ENCODE assay signal across 20 cellular contexts in genomic region chr2:165122521-165122920, GRCh38.
A peak's percentile ranks its signal among the peaks of the same experiment; 100 is the strongest.
DNase-seq lines count a peak whose midpoint lies in the region; ATAC-seq, FAIRE-seq and TF ChIP-seq lines count a peak whose summit lies in the region.
"Had no signal": no experiment of that assay in that cellular context is flagged by ENCODE, and none has a peak within 500 bp of the region (broad histone marks: within the 10 kb centered on the region; RNA-seq: fewer than 3 reads in every experiment).

No MANE protein-coding gene starts in this region.

- H3K23me2 ChIP-seq in H1 (ENCODE audit: low read depth, low read length) = no peaks in the 10 kb centered on the region

- TF ChIP-seq RAD21 in SK-N-SH (IDR thresholded peaks at IDR 0.05; ENCODE audit: low read length) (no peak), H1 (IDR thresholded peaks at IDR 0.05 in 1 of 2, conservative IDR thresholded peaks at IDR 0.05 in 1 of 2; ENCODE audit: low read depth in 2 of 2, low read length in 2 of 2) (no peak)

- no peaks in the 10 kb centered on the region for H3K4me1 Mint-ChIP-seq in activated T-helper 1 cell treated with anti-CD3 and anti-CD28 coated beads, Interleukin-12 subunit alpha, Interleukin-12 subunit beta, Interleukin-2, Interleukin-4 antibody, amounts not matched to agents 30 ng/mL and 10 ng/mL and 1 ng/mL, durations not matched to agents 14 hours and 24 hours and 36 hours (ENCODE audit: low read depth)

- H3K4me2 ChIP-seq in SK-N-SH (no peak overlapping the region), H1 (ENCODE audit: insufficient read depth in 1 of 2, low read depth in 2 of 2, low read length in 2 of 2) (no peak overlapping the region)
- H3K4me2 ChIP-seq: A549 had no signal

- no peak for FAIRE-seq in H1 (lab: Jason Lieb, UNC)
- FAIRE-seq: A549, HTR-8/SVneo had no signal

- CTCF ChIA-PET in SK-N-SH (lab: Yijun Ruan, JAX) (no interaction called here), H1 (lab: Charles Lee; ENCODE audit: partially characterized antibody) (no interaction called here)

- POLR2A ChIA-PET in SK-N-SH (lab: Yijun Ruan, JAX) = no interaction called here
- POLR2A ChIA-PET in H1 (lab: Charles Lee; ENCODE audit: partially characterized antibody) = no interaction called here

- no peak overlapping the region for H2BK15ac ChIP-seq in H1 (ENCODE audit: low read length)

- WGBS in SK-N-SH (ENCODE audit: low lambda C conversion rate) = 68% methylated on average over 4 of the region's 4 CpGs
- 81% methylated on average over 4 of the region's 4 CpGs; no CpG with 5 or more reads in 1 of the 2 experiments for WGBS in H1 (ENCODE audit: extremely low coverage in 1 of 2, insufficient coverage in 1 of 2, insufficient read length in 1 of 2, insufficient replicate concordance in 2 of 2, low coverage in 1 of 2, low lambda C conversion rate in 2 of 2, missing lambda C conversion rate in 1 of 2), 2 experiments

- H4K5ac ChIP-seq in H1 (ENCODE audit: insufficient read length, low read depth, low read length) = no peak overlapping the region

- H3K4ac ChIP-seq in H1 (replicated peaks; ENCODE audit: insufficient read length, low read depth, low read length) = no peak overlapping the region

- H3K36me3 Mint-ChIP-seq in activated T-helper 1 cell treated with anti-CD3 and anti-CD28 coated beads, Interleukin-12 subunit alpha, Interleukin-12 subunit beta, Interleukin-2, Interleukin-4 antibody, amounts not matched to agents 30 ng/mL and 10 ng/mL and 1 ng/mL, durations not matched to agents 14 hours and 24 hours and 36 hours (ENCODE audit: low read depth) = no peaks in the 10 kb centered on the region

- H3K36me3 ChIP-seq in SK-N-SH (replicated peaks in 1 of 2; ENCODE audit: control insufficient read depth in 1 of 2, insufficient read depth in 2 of 2, low read length in 1 of 2) (no peaks in the 10 kb centered on the region), H1 (ENCODE audit: control insufficient read depth in 2 of 4, insufficient read depth in 4 of 4, low read length in 3 of 4) (no peaks in the 10 kb centered on the region)
- H3K36me3 ChIP-seq: SJCRH30 had no signal

- no peak overlapping the region for H4K8ac ChIP-seq in H1 (ENCODE audit: extremely low read depth, insufficient read depth, low read length)

- H2AFZ ChIP-seq in SK-N-SH (ENCODE audit: low read depth) (peak overlapping the region; percentile 43), H1 (ENCODE audit: low read length) (peak overlapping the region; percentile 76; the same call in 1 of the 2 replicates)

- no peak overlapping the region for H3K4me3 Mint-ChIP-seq in activated T-helper 1 cell treated with anti-CD3 and anti-CD28 coated beads, Interleukin-12 subunit alpha, Interleukin-12 subunit beta, Interleukin-2, Interleukin-4 antibody, amounts not matched to agents 30 ng/mL and 10 ng/mL and 1 ng/mL, durations not matched to agents 14 hours and 24 hours and 36 hours

- no peak overlapping the region for H2AK5ac ChIP-seq in H1 (ENCODE audit: low read depth, low read length)

- DNase-seq in SK-N-SH (no peak), LHCN-M2 (ENCODE audit: low read depth) (peak; percentile 5), H1 (ENCODE audit: low read depth in 1 of 2, low spot score in 2 of 2) (no peak), germinal center (ENCODE audit: low spot score) (no peak)
- no peak for DNase-seq in activated T-helper 1 cell treated with anti-CD3 and anti-CD28 coated beads, Interleukin-12 subunit alpha, Interleukin-12 subunit beta, Interleukin-2, Interleukin-4 antibody, amounts not matched to agents 30 ng/mL and 10 ng/mL and 1 ng/mL, durations not matched to agents 14 hours and 24 hours and 36 hours (ENCODE audit: low spot score)
- DNase-seq: DMS53; HCEC 1CT; NCI-H1436; NCI-H2029; NCI-H524; NK-92 treated with Interleukin-12 subunit alpha and Interleukin-12 subunit beta, amount 100 ng/mL, for 24 hours; RPMI8226; SW 1271 had no signal

- ATAC-seq in SK-N-SH treated with all-trans-retinoic acid at 6 μM for 48 hours (no peak), GM21528 (IDR thresholded peaks at IDR 0.05; ENCODE audit: low FRiP score, unreplicated experiment) (no peak)
- ATAC-seq: A549 had no signal

- H3K9me3 Mint-ChIP-seq in activated T-helper 1 cell treated with anti-CD3 and anti-CD28 coated beads, Interleukin-12 subunit alpha, Interleukin-12 subunit beta, Interleukin-2, Interleukin-4 antibody, amounts not matched to agents 30 ng/mL and 10 ng/mL and 1 ng/mL, durations not matched to agents 14 hours and 24 hours and 36 hours = no peaks in the 10 kb centered on the region

- H3K27me3 Mint-ChIP-seq in activated T-helper 1 cell treated with anti-CD3 and anti-CD28 coated beads, Interleukin-12 subunit alpha, Interleukin-12 subunit beta, Interleukin-2, Interleukin-4 antibody, amounts not matched to agents 30 ng/mL and 10 ng/mL and 1 ng/mL, durations not matched to agents 14 hours and 24 hours and 36 hours (ENCODE audit: insufficient read depth) = no peaks in the 10 kb centered on the region

- no peaks in the 10 kb centered on the region for H3F3A ChIP-seq in SK-N-SH (replicated peaks; ENCODE audit: insufficient read depth)

- no peak overlapping the region for H4K91ac ChIP-seq in H1 (replicated peaks; ENCODE audit: insufficient read length, low read length)

- H3K4me3 ChIP-seq in SK-N-SH (ENCODE audit: low read depth in 2 of 2, low read length in 1 of 2) (no peak overlapping the region), H1 (ENCODE audit: extremely low read depth in 1 of 4, insufficient read depth in 2 of 4, low read depth in 3 of 4, low read length in 4 of 4) (no peak overlapping the region)
- H3K4me3 ChIP-seq: A549, SJCRH30 had no signal

- no peak overlapping the region for H3K23ac ChIP-seq in H1 (ENCODE audit: insufficient read length)

- H4K20me1 ChIP-seq in SK-N-SH (ENCODE audit: insufficient read depth) = no peaks in the 10 kb centered on the region
- H4K20me1 ChIP-seq in H1 (replicated peaks in 1 of 2; ENCODE audit: control insufficient read depth in 1 of 2, insufficient read depth in 2 of 2, low read length in 2 of 2) = no peaks in the 10 kb centered on the region

- H3K27ac Mint-ChIP-seq in activated T-helper 1 cell treated with anti-CD3 and anti-CD28 coated beads, Interleukin-12 subunit alpha, Interleukin-12 subunit beta, Interleukin-2, Interleukin-4 antibody, amounts not matched to agents 30 ng/mL and 10 ng/mL and 1 ng/mL, durations not matched to agents 14 hours and 24 hours and 36 hours = no peak overlapping the region

- H2BK20ac ChIP-seq in H1 (ENCODE audit: low read length) = no peak overlapping the region

- H3K9me2 ChIP-seq in SK-N-SH = no peaks in the 10 kb centered on the region

- no peak overlapping the region for H3K14ac ChIP-seq in H1 (ENCODE audit: insufficient read length)

- TF ChIP-seq EP300 in SK-N-SH (IDR thresholded peaks at IDR 0.05; ENCODE audit: borderline replicate concordance in 1 of 2, low read depth in 1 of 2, low read length in 1 of 2) = no peak
- no peak for TF ChIP-seq EP300 in H1 (IDR thresholded peaks at IDR 0.05; ENCODE audit: borderline replicate concordance in 1 of 2, low read depth in 2 of 2, low read length in 2 of 2)

- no peak overlapping the region for H3K56ac ChIP-seq in H1 (replicated peaks; ENCODE audit: insufficient read length, low read depth, low read length)

- H3K9me3 ChIP-seq in SK-N-SH = no peaks in the 10 kb centered on the region
- H3K9me3 ChIP-seq in H1 (ENCODE audit: insufficient read depth in 2 of 2, low read depth in 1 of 2, low read length in 1 of 2) = no peaks in the 10 kb centered on the region
- H3K9me3 ChIP-seq: A549, SJCRH30 had no signal

- intact Hi-C loops in activated T-helper 1 cell treated with anti-CD3 and anti-CD28 coated beads, Interleukin-12 subunit alpha, Interleukin-12 subunit beta, Interleukin-2, Interleukin-4 antibody, amounts not matched to agents 30 ng/mL and 10 ng/mL and 1 ng/mL, durations not matched to agents 14 hours and 24 hours and 36 hours (cut with micrococcal nuclease) = no loop called here

- no peaks in the 10 kb centered on the region; a peak in 1 of 4 replicates for H3K4me1 ChIP-seq in SK-N-SH (ENCODE audit: control insufficient read depth in 1 of 2, insufficient read depth in 2 of 2, low read depth in 1 of 2, low read length in 1 of 2)
- no peaks in the 10 kb centered on the region for H3K4me1 ChIP-seq in H1 (replicated peaks in 1 of 4; ENCODE audit: control insufficient read depth in 3 of 4, insufficient read depth in 4 of 4, low read length in 3 of 4)
- H3K4me1 ChIP-seq: A549, SJCRH30 had no signal

- H3K79me2 ChIP-seq in SK-N-SH (ENCODE audit: insufficient read depth) (no peaks in the 10 kb centered on the region), H1 (ENCODE audit: control insufficient read depth in 1 of 2, insufficient read depth in 2 of 2, low read length in 2 of 2) (no peaks in the 10 kb centered on the region)

- TF ChIP-seq CTCF in SK-N-SH (IDR thresholded peaks at IDR 0.05) = no peak
- TF ChIP-seq CTCF in H1 (IDR thresholded peaks at IDR 0.05; ENCODE audit: control extremely low read depth in 1 of 3, insufficient read depth in 1 of 3, low read depth in 1 of 3, low read length in 3 of 3) = no peak

- no peak overlapping the region for H2BK120ac ChIP-seq in H1 (replicated peaks; ENCODE audit: low read depth, low read length)

- no peaks in the 10 kb centered on the region for H3K79me1 ChIP-seq in H1 (ENCODE audit: low read depth, low read length)

- no peak overlapping the region for H2BK12ac ChIP-seq in H1 (ENCODE audit: low read depth, low read length)

- TF ChIP-seq POLR2A in H1 (IDR thresholded peaks at IDR 0.05; ENCODE audit: control extremely low read depth in 1 of 2, low read depth in 2 of 2, low read length in 2 of 2) = no peak

- H2BK5ac ChIP-seq in H1 (ENCODE audit: low read depth, low read length) = no peak overlapping the region; the same call in 1 of the 2 replicates

- no peaks in the 10 kb centered on the region for H3K27me3 ChIP-seq in SK-N-SH (ENCODE audit: insufficient read depth)
- no peaks in the 10 kb centered on the region for H3K27me3 ChIP-seq in H1 (replicated peaks in 1 of 4; ENCODE audit: control insufficient read depth in 3 of 4, extremely low read depth in 1 of 4, insufficient read depth in 3 of 4, low read length in 3 of 4)
- H3K27me3 ChIP-seq: SJCRH30 had no signal

- no peak overlapping the region for H3K18ac ChIP-seq in H1 (ENCODE audit: extremely low read depth, low read length)

- H3K27ac ChIP-seq in SK-N-SH (ENCODE audit: low read depth in 2 of 2, low read length in 1 of 2) (no peak overlapping the region; a peak in 1 of 4 replicates), H1 (ENCODE audit: low read depth, low read length) (no peak overlapping the region)
- H3K27ac ChIP-seq: A549, C4-2B, HL-60, SJCRH30 had no signal

- H3K9ac ChIP-seq in SK-N-SH (no peak overlapping the region), H1 (replicated peaks in 1 of 4; ENCODE audit: extremely low read depth in 1 of 4, low read depth in 3 of 4, low read length in 3 of 4) (no peak overlapping the region)

TF ChIP-seq in SK-N-SH, 30 proteins besides CTCF, POLR2A, EP300 and RAD21 (continues in another document):
- TF ChIP-seq TAF1 (IDR thresholded peaks at IDR 0.05; ENCODE audit: borderline replicate concordance, low read depth, low read length) (no peak), NRF1 (IDR thresholded peaks at IDR 0.05; ENCODE audit: low read depth, low read length) (no peak)

TF ChIP-seq in SK-N-SH treated with all-trans-retinoic acid at 6 μM for 48 hours, 23 proteins besides CTCF, POLR2A, EP300 and RAD21 (continues in another document):
- TF ChIP-seq ISL1 (CRISPR knock-in tag; IDR thresholded peaks at IDR 0.05) = no peak

TF ChIP-seq in H1, 55 proteins besides CTCF, POLR2A, EP300 and RAD21 (continues in another document):
- TF ChIP-seq SIN3A (conservative IDR thresholded peaks at IDR 0.05 in 1 of 2, IDR thresholded peaks at IDR 0.05 in 1 of 2; ENCODE audit: low read depth in 1 of 2, low read length in 2 of 2) = no peak
